In genomic region chr18:3319894-3320438, GRCh38 we compare ENCODE assay signal across 13 cellular contexts.
"Had no signal": no experiment of that assay in that cellular context is flagged by ENCODE, and none has a peak within 500 bp of the region (broad histone marks: within the 10 kb centered on the region; RNA-seq: fewer than 3 reads in every experiment).

No MANE protein-coding gene starts in this region.

- ATAC-seq: left ventricle myocardium superior; stimulated activated naive CD8-positive, alpha-beta T cell treated with anti-CD3 and anti-CD28 coated beads, Interleukin-15, amount 100 ng/mL, for 72 hours had no signal

- H3K9me3 ChIP-seq: adrenal gland, thoracic aorta had no signal

- H3K36me3 ChIP-seq: adrenal gland, thoracic aorta had no signal

- H3K4me3 ChIP-seq: adrenal gland, thoracic aorta had no signal

- H3K4me1 Mint-ChIP-seq: central memory CD8-positive, alpha-beta T cell had no signal

- H3K4me3 Mint-ChIP-seq: activated CD4-positive, alpha-beta memory T cell treated with anti-CD3 and anti-CD28 coated beads for 36 hours; central memory CD8-positive, alpha-beta T cell; nephron; stimulated activated naive CD8-positive, alpha-beta T cell treated with anti-CD3 and anti-CD28 coated beads, Interleukin-15, amount 100 ng/mL, for 72 hours had no signal

- H3K27ac ChIP-seq: adrenal gland, thoracic aorta had no signal

- DNase-seq: activated naive CD4-positive, alpha-beta T cell treated with anti-CD3 and anti-CD28 coated beads, Interleukin-2, amount 50 U/mL, for 16 hours; adrenal gland; effector memory CD4-positive, alpha-beta T cell; kidney; left ventricle myocardium superior; mesenchymal stem cell; stimulated activated CD4-positive, alpha-beta T cell treated with anti-CD3 and anti-CD28 coated beads, Interleukin-4, amount 100 ng/mL, for 1 hour; stimulated activated naive CD8-positive, alpha-beta T cell treated with anti-CD3 and anti-CD28 coated beads, Interleukin-15, amount 100 ng/mL, for 72 hours had no signal

- H3K36me3 Mint-ChIP-seq: activated CD4-positive, alpha-beta memory T cell treated with anti-CD3 and anti-CD28 coated beads for 36 hours had no signal

- H3K27ac Mint-ChIP-seq: stimulated activated naive CD8-positive, alpha-beta T cell treated with anti-CD3 and anti-CD28 coated beads, Interleukin-15, amount 100 ng/mL, for 72 hours had no signal

- H3K27me3 ChIP-seq: adrenal gland had no signal

- H3K4me1 ChIP-seq: adrenal gland had no signal

- H3K9me3 Mint-ChIP-seq: activated CD4-positive, alpha-beta memory T cell treated with anti-CD3 and anti-CD28 coated beads for 36 hours; activated T-helper 2 cell treated with anti-CD3 and anti-CD28 coated beads, Interferon-gamma antibody, Interleukin-2, Interleukin-4, amounts not matched to agents 10 μg/mL and 5 μg/mL and 100 μg/mL, durations not matched to agents 14 hours and 24 hours and 36 hours; central memory CD8-positive, alpha-beta T cell had no signal
